Comparison of ENCODE assay signal across 19 cellular contexts in genomic region chr13:34003712-34004111, GRCh38.
DNase-seq lines count a peak whose midpoint lies in the region; ATAC-seq and TF ChIP-seq lines count a peak whose summit lies in the region.
"Had no signal": no experiment of that assay in that cellular context is flagged by ENCODE, and none has a peak within 500 bp of the region (broad histone marks: within the 10 kb centered on the region; RNA-seq: fewer than 3 reads in every experiment).

No MANE protein-coding gene starts in this region.

- no peak for DNase-seq in SK-N-SH
- DNase-seq in NCI-H345 (lab: John Stamatoyannopoulos, UW): no peak
- no peak for DNase-seq in A172 (ENCODE audit: low spot score)
- DNase-seq: ACHN; BE2C; C1 segment of cervical spinal cord; CD4-positive, alpha-beta memory T cell; CD4-positive, CD25-positive, alpha-beta regulatory T cell; CD8-positive, alpha-beta memory T cell; COR-L47; DMS79 treated with DMSO at 0.1 percent for 48 hours; GF-D8 had no signal

- no peaks in the 10 kb centered on the region for H3K9me2 ChIP-seq in SK-N-SH

- no peaks in the 10 kb centered on the region for H3K9me3 Mint-ChIP-seq in nephron
- H3K9me3 Mint-ChIP-seq: CD4-positive, alpha-beta memory T cell; CD8-positive, alpha-beta memory T cell had no signal

- H3K4me3 ChIP-seq in OCI-LY3 (ENCODE audit: low read length) (peak overlapping the region; percentile 70; the same call in 1 of the 2 replicates), SK-N-SH (ENCODE audit: low read depth in 2 of 2, low read length in 1 of 2) (no peak overlapping the region)
- H3K4me3 ChIP-seq: BLaER1 had no signal

- CTCF ChIA-PET in SK-N-SH (lab: Yijun Ruan, JAX): no interaction called here

- no peak for ATAC-seq in HG02763 (IDR thresholded peaks at IDR 0.05; ENCODE audit: unreplicated experiment)

- H2AFZ ChIP-seq in OCI-LY3 (ENCODE audit: low read depth, low read length) (no peak overlapping the region), SK-N-SH (ENCODE audit: low read depth) (no peak overlapping the region)

- no peak for TF ChIP-seq RAD21 in SK-N-SH (IDR thresholded peaks at IDR 0.05; ENCODE audit: low read length)

- POLR2A ChIA-PET in SK-N-SH (lab: Yijun Ruan, JAX): no interaction called here

- no peak overlapping the region for H3K4me3 Mint-ChIP-seq in nephron
- H3K4me3 Mint-ChIP-seq: CD14-positive monocyte; CD4-positive, alpha-beta memory T cell; CD4-positive, CD25-positive, alpha-beta regulatory T cell; CD8-positive, alpha-beta memory T cell had no signal

- H3K4me1 ChIP-seq in OCI-LY3 (ENCODE audit: low read length): peaks cover 21% of the 10 kb centered on the region
- peaks cover 0 to 15% of the 10 kb centered on the region in 2 experiments; a peak in 2 of 4 replicates for H3K4me1 ChIP-seq in SK-N-SH (ENCODE audit: control insufficient read depth in 1 of 2, insufficient read depth in 2 of 2, low read depth in 1 of 2, low read length in 1 of 2)
- H3K4me1 ChIP-seq: BLaER1 had no signal

- no peak overlapping the region for H3K4me2 ChIP-seq in OCI-LY3 (ENCODE audit: low read length)
- no peak overlapping the region for H3K4me2 ChIP-seq in SK-N-SH
- H3K4me2 ChIP-seq: BLaER1 had no signal

- no peaks in the 10 kb centered on the region for H3K36me3 ChIP-seq in OCI-LY3 (replicated peaks; ENCODE audit: low read depth, low read length)
- no peaks in the 10 kb centered on the region for H3K36me3 ChIP-seq in SK-N-SH (replicated peaks in 1 of 2; ENCODE audit: control insufficient read depth in 1 of 2, insufficient read depth in 2 of 2, low read length in 1 of 2)
- H3K36me3 ChIP-seq: BE2C, BLaER1 had no signal

- no peaks in the 10 kb centered on the region for H3K27me3 Mint-ChIP-seq in nephron (ENCODE audit: low read depth)
- H3K27me3 Mint-ChIP-seq: CD4-positive, CD25-positive, alpha-beta regulatory T cell; CD8-positive, alpha-beta memory T cell had no signal

- H4K20me1 ChIP-seq in OCI-LY3 (ENCODE audit: insufficient read depth, low read length): no peaks in the 10 kb centered on the region
- no peaks in the 10 kb centered on the region for H4K20me1 ChIP-seq in SK-N-SH (ENCODE audit: insufficient read depth)
- H4K20me1 ChIP-seq: BLaER1 had no signal

- H3K9me3 ChIP-seq in OCI-LY3 (ENCODE audit: insufficient read depth, low read length) (no peaks in the 10 kb centered on the region), SK-N-SH (no peaks in the 10 kb centered on the region)
- H3K9me3 ChIP-seq: BE2C, BLaER1 had no signal

- peak overlapping the region in 2 of 3 experiments; percentile 35 to 87 for H3K27ac Mint-ChIP-seq in nephron
- H3K27ac Mint-ChIP-seq: CD14-positive monocyte; CD4-positive, alpha-beta memory T cell; CD4-positive, CD25-positive, alpha-beta regulatory T cell; CD8-positive, alpha-beta memory T cell had no signal

- H3K4me1 Mint-ChIP-seq in nephron: peaks cover 76% of the 10 kb centered on the region
- H3K4me1 Mint-ChIP-seq: CD14-positive monocyte; CD4-positive, alpha-beta memory T cell; CD4-positive, CD25-positive, alpha-beta regulatory T cell; CD8-positive, alpha-beta memory T cell had no signal

- H3K27me3 ChIP-seq in OCI-LY3 (ENCODE audit: low read depth, low read length) (no peaks in the 10 kb centered on the region), SK-N-SH (ENCODE audit: insufficient read depth) (no peaks in the 10 kb centered on the region)
- H3K27me3 ChIP-seq: BE2C, BLaER1 had no signal

- H3K9ac ChIP-seq in OCI-LY3 (ENCODE audit: low read length): no peak overlapping the region
- H3K9ac ChIP-seq in SK-N-SH: no peak overlapping the region
- H3K9ac ChIP-seq: BLaER1 had no signal

- no peaks in the 10 kb centered on the region for H3F3A ChIP-seq in SK-N-SH (replicated peaks; ENCODE audit: insufficient read depth)

- peak in 1 of 2 experiments; percentile 51; a peak in 1 of 4 replicates for TF ChIP-seq EP300 in SK-N-SH (IDR thresholded peaks at IDR 0.05; ENCODE audit: borderline replicate concordance in 1 of 2, low read depth in 1 of 2, low read length in 1 of 2)

- WGBS in SK-N-SH (ENCODE audit: low lambda C conversion rate): 69% methylated on average over 6 of the region's 6 CpGs

- H3K36me3 Mint-ChIP-seq in nephron (ENCODE audit: low read depth): no peaks in the 10 kb centered on the region
- H3K36me3 Mint-ChIP-seq: CD14-positive monocyte; CD4-positive, alpha-beta memory T cell; CD4-positive, CD25-positive, alpha-beta regulatory T cell; CD8-positive, alpha-beta memory T cell had no signal

- TF ChIP-seq CTCF in OCI-LY3 (IDR thresholded peaks at IDR 0.05; ENCODE audit: low read depth, low read length) (no peak), SK-N-SH (IDR thresholded peaks at IDR 0.05) (no peak), VCaP (conservative IDR thresholded peaks at IDR 0.05) (no peak), nephron (IDR thresholded peaks at IDR 0.05; ENCODE audit: unreplicated experiment in 3 of 3) (no peak)

- H3K79me2 ChIP-seq in OCI-LY3 (ENCODE audit: low read length): no peaks in the 10 kb centered on the region
- H3K79me2 ChIP-seq in SK-N-SH (ENCODE audit: insufficient read depth): no peaks in the 10 kb centered on the region

- H3K27ac ChIP-seq in OCI-LY3 (ENCODE audit: low read length) (no peak overlapping the region), SK-N-SH (ENCODE audit: low read depth in 2 of 2, low read length in 1 of 2) (no peak overlapping the region; a peak in 1 of 4 replicates), VCaP (peak overlapping the region; percentile 95; the same call in 1 of the 2 replicates)
- H3K27ac ChIP-seq: 22Rv1, BLaER1 had no signal

TF ChIP-seq in SK-N-SH, 30 proteins besides CTCF, POLR2A, EP300 and RAD21:
- peak; percentile 82 for TF ChIP-seq RCOR1 (IDR thresholded peaks at IDR 0.05; ENCODE audit: low read length)
- TF ChIP-seq USF2 (IDR thresholded peaks at IDR 0.05; ENCODE audit: borderline replicate concordance, low read depth, low read length): no peak
- TF ChIP-seq CHD2 (IDR thresholded peaks at IDR 0.05; ENCODE audit: low read length, partially characterized antibody): peak; percentile 8
